In genomic region chr17:76527430-76528111, GRCh38 we compare ENCODE assay signal across 8 cellular contexts. TPM values are rescaled to one million over a fixed set of nuclear protein-coding genes. Genes with fewer than 3 reads are reported as not detected.
DNase-seq lines count a peak whose midpoint lies in the region; ATAC-seq, FAIRE-seq and TF ChIP-seq lines count a peak whose summit lies in the region.

No MANE protein-coding gene starts in this region.

- H3K27me3 Mint-ChIP-seq in mesothelial cell of epicardium (ENCODE audit: low read depth): peaks cover 9% of the 10 kb centered on the region

- H3K4me1 Mint-ChIP-seq in mesothelial cell of epicardium: peaks cover 45% of the 10 kb centered on the region

- H3K27ac Mint-ChIP-seq in mesothelial cell of epicardium: peak overlapping the region; percentile 8

- no peaks in the 10 kb centered on the region for H3K9me3 ChIP-seq in SJCRH30 (replicated peaks)

- TF ChIP-seq CTCF in AG10803 (conservative IDR thresholded peaks at IDR 0.05; ENCODE audit: low read length) (no peak), mesothelial cell of epicardium (IDR thresholded peaks at IDR 0.05; ENCODE audit: unreplicated experiment) (no peak)

- FAIRE-seq in urothelium cell line (lab: Jason Lieb, UNC): peak; percentile 35

- no peak overlapping the region for H3K27ac ChIP-seq in SJCRH30

- H3K4me3 Mint-ChIP-seq in mesothelial cell of epicardium: no peak overlapping the region

- peaks cover 40% of the 10 kb centered on the region for H3K4me1 ChIP-seq in SJCRH30

- no peak overlapping the region for H3K4me3 ChIP-seq in AG10803 (ENCODE audit: low read length)
- peak overlapping the region; percentile 20 for H3K4me3 ChIP-seq in SJCRH30

- H3K9me3 Mint-ChIP-seq in mesothelial cell of epicardium: no peaks in the 10 kb centered on the region

- no peaks in the 10 kb centered on the region for H3K36me3 ChIP-seq in SJCRH30

- no peaks in the 10 kb centered on the region for H3K36me3 Mint-ChIP-seq in mesothelial cell of epicardium

- DNase-seq in AG10803 (ENCODE audit: low read depth) (peak; percentile 15), SJCRH30 (peak; percentile 87 to 90), cerebellar cortex (ENCODE audit: low spot score) (peak; percentile 67), mesothelial cell of epicardium (ENCODE audit: low spot score in 2 of 2, unreplicated experiment in 2 of 2) (no peak), urothelium cell line (ENCODE audit: low spot score) (peak; percentile 89), NCI-H1436 (lab: John Stamatoyannopoulos, UW) (no peak), AG20443 (ENCODE audit: low spot score) (no peak)

- H3K27me3 ChIP-seq in SJCRH30: peaks cover 7% of the 10 kb centered on the region

- ATAC-seq in GM21619 (IDR thresholded peaks at IDR 0.05; ENCODE audit: unreplicated experiment): peak; percentile 57

RNA-seq across cellular contexts. Expression of gene CYGB, which starts 9.9 kb away (rescaled TPM):
- not detected in 2 replicates for total RNA-seq in SJCRH30 (2014; rRNA removed; shearing (Covaris generic))
- 8.6 to 10.4 TPM (median 10.1 TPM) in 3 replicates for total RNA-seq in mesothelial cell of epicardium

RNA-seq across cellular contexts. Expression of gene PRCD, which starts 12.3 kb away (rescaled TPM):
- 2.1 and 3.4 TPM in 2 replicates for total RNA-seq in SJCRH30 (2014; rRNA removed; shearing (Covaris generic))
- total RNA-seq in mesothelial cell of epicardium: 8.7 to 9.9 TPM (median 9.9 TPM) in 3 replicates

RNA-seq across cellular contexts. Expression of gene RHBDF2, which starts 26.3 kb away (rescaled TPM):
- total RNA-seq in SJCRH30 (2014; rRNA removed; shearing (Covaris generic)): 2.4 and 2.5 TPM in 2 replicates
- 19.1 to 21.6 TPM (median 21.5 TPM) in 3 replicates for total RNA-seq in mesothelial cell of epicardium

RNA-seq across cellular contexts. Expression of gene ST6GALNAC2, which starts 58.1 kb away (rescaled TPM):
- total RNA-seq in SJCRH30 (2014; rRNA removed; shearing (Covaris generic)): 0.20 TPM in 1 of 2 replicates, not detected in the other
- 1.3 to 1.9 TPM (median 1.5 TPM) in 3 replicates for total RNA-seq in mesothelial cell of epicardium

Comparison
In these comparisons a context has a peak if more than half of its experiments do, and no peak if none do; other contexts are left out.
1. DNase-seq: peak in AG10803 (single experiment), SJCRH30 (2 of 2), cerebellar cortex (single experiment) and urothelium cell line (single experiment); none in mesothelial cell of epicardium (0 of 2), NCI-H1436 (single experiment) and AG20443 (single experiment).